In genomic region chrX:41116948-41117347, GRCh38 we compare ENCODE assay signal across 8 cellular contexts. TPM values are rescaled to one million over a fixed set of nuclear protein-coding genes. Genes with fewer than 3 reads are reported as not detected.
DNase-seq lines count a peak whose midpoint lies in the region; ATAC-seq, FAIRE-seq and TF ChIP-seq lines count a peak whose summit lies in the region.

No MANE protein-coding gene starts in this region.

- H3K4me1 ChIP-seq in KMS-11 (ENCODE audit: low read depth, poor library complexity, severe bottlenecking) (peaks cover 64% of the 10 kb centered on the region), keratinocyte (ENCODE audit: control insufficient read depth, extremely low read depth, insufficient read depth, low read length) (peaks cover 2% of the 10 kb centered on the region), kidney (ENCODE audit: control insufficient read depth in 1 of 2, insufficient read depth in 1 of 2, low read depth in 1 of 2, low read length in 2 of 2) (no peaks in the 10 kb centered on the region)

- H3K9ac ChIP-seq in KMS-11 = no peak overlapping the region
- no peak overlapping the region for H3K9ac ChIP-seq in keratinocyte (ENCODE audit: control insufficient read depth, extremely low read depth, insufficient read depth, low read length)
- no peak overlapping the region for H3K9ac ChIP-seq in kidney (ENCODE audit: low read length in 2 of 2)

- peak; percentile 79 for ATAC-seq in GM21619 (IDR thresholded peaks at IDR 0.05; ENCODE audit: unreplicated experiment)

- no peaks in the 10 kb centered on the region for H3K9me1 ChIP-seq in keratinocyte (ENCODE audit: control insufficient read depth, extremely low read depth, insufficient read depth, low read length)

- H3K4me2 ChIP-seq in KMS-11 (peak overlapping the region; percentile 71), keratinocyte (ENCODE audit: control insufficient read depth, extremely low read depth, insufficient read depth, low read depth, low read length) (peak overlapping the region; percentile 49)

- H3K4me3 ChIP-seq in KMS-11 (IDR thresholded peaks at IDR 0.05; ENCODE audit: insufficient read depth, low read depth, low read length) (no peak overlapping the region), keratinocyte (ENCODE audit: control insufficient read depth in 2 of 3, extremely low read depth in 1 of 3, insufficient read depth in 2 of 3, low read depth in 1 of 3, low read length in 3 of 3) (peak overlapping the region in 2 of 3 experiments; percentile 42 to 48), kidney (ENCODE audit: low read length in 2 of 2) (peak overlapping the region in 1 of 2 donors; percentile 32)

- H4K20me1 ChIP-seq in KMS-11 (ENCODE audit: insufficient read depth) (peaks cover 37% of the 10 kb centered on the region), keratinocyte (ENCODE audit: control insufficient read depth, extremely low read depth, insufficient read depth, low read length) (peaks cover 20% of the 10 kb centered on the region)

- H3K36me3 ChIP-seq in KMS-11 (ENCODE audit: insufficient read depth) (no peaks in the 10 kb centered on the region), keratinocyte (ENCODE audit: control insufficient read depth in 2 of 2, extremely low read depth in 1 of 2, insufficient read depth in 2 of 2, low read length in 2 of 2) (no peaks in the 10 kb centered on the region), kidney (ENCODE audit: control insufficient read depth in 1 of 2, insufficient read depth in 2 of 2, low read length in 2 of 2) (no peaks in the 10 kb centered on the region)

- H3K79me2 ChIP-seq in KMS-11 (ENCODE audit: insufficient read depth, low read depth) (peaks cover 77% of the 10 kb centered on the region), keratinocyte (ENCODE audit: control insufficient read depth, insufficient read depth, low read length) (peaks cover 89% of the 10 kb centered on the region)

- H2AFZ ChIP-seq in KMS-11 (ENCODE audit: low read depth) (no peak overlapping the region), keratinocyte (ENCODE audit: control insufficient read depth, low read length) (no peak overlapping the region)

- H3K27me3 ChIP-seq in KMS-11 (ENCODE audit: insufficient read depth, low read depth) (no peaks in the 10 kb centered on the region), keratinocyte (ENCODE audit: control insufficient read depth, extremely low read depth, insufficient read depth, low read length) (no peaks in the 10 kb centered on the region)

- dilution Hi-C loops in keratinocyte (cut with MboI; ENCODE audit: extremely low pct_ligation_motif_present, low sequenced_read_pairs) = no loop called here

- intact Hi-C loops in kidney (cut with DNase I) = no loop called here

- peak overlapping the region; percentile 27; the same call in 1 of the 2 replicates for H3K27ac ChIP-seq in KMS-11
- peak overlapping the region; percentile 20 for H3K27ac ChIP-seq in keratinocyte (ENCODE audit: control insufficient read depth, insufficient read depth, low read length)
- no peak overlapping the region for H3K27ac ChIP-seq in kidney (ENCODE audit: low read depth in 2 of 2, low read length in 2 of 2)

- DNase-seq in GM18507 (ENCODE audit: extremely low spot score, insufficient read length, low read depth) = no peak
- DNase-seq in keratinocyte (ENCODE audit: low read depth, low spot score) = no peak
- no peak for DNase-seq in stimulated activated CD4-positive, alpha-beta T cell treated with anti-CD3 and anti-CD28 coated beads, Interleukin-12 subunit alpha, Interleukin-12 subunit beta, amount 100 ng/mL, for 4 hours
- DNase-seq in kidney = no peak
- DNase-seq in NK-92 treated with Interleukin-12 subunit alpha and Interleukin-12 subunit beta, amount 100 ng/mL, for 24 hours (lab: John Stamatoyannopoulos, UW) = no peak
- DNase-seq in NCI-H446 (lab: John Stamatoyannopoulos, UW) = no peak

- no peak for TF ChIP-seq CTCF in KMS-11 (conservative IDR thresholded peaks at IDR 0.05; ENCODE audit: low read depth, low read length)
- no peak for TF ChIP-seq CTCF in keratinocyte (optimal IDR thresholded peaks at IDR 0.05 in 1 of 3, IDR thresholded peaks at IDR 0.05 in 1 of 3, conservative IDR thresholded peaks at IDR 0.05 in 1 of 3; ENCODE audit: extremely low read depth in 1 of 3, insufficient read depth in 2 of 3, low read length in 3 of 3)
- no peak for TF ChIP-seq CTCF in kidney (IDR thresholded peaks at IDR 0.05; ENCODE audit: borderline replicate concordance, extremely low read depth, insufficient read depth)

- FAIRE-seq in GM18507 (lab: Jason Lieb, UNC) (peak; percentile 98), keratinocyte (lab: Jason Lieb, UNC) (peak; percentile 23), kidney (lab: Jason Lieb, UNC) (no peak)

- H3K9me3 ChIP-seq in keratinocyte (ENCODE audit: control insufficient read depth, low read depth, low read length) (no peaks in the 10 kb centered on the region), kidney (ENCODE audit: control insufficient read depth in 1 of 2, low read length in 2 of 2) (no peaks in the 10 kb centered on the region)

RNA-seq across cellular contexts. Expression of gene USP9X, which starts 31.7 kb away (rescaled TPM):
- 30.0 to 44.8 TPM (median 42.3 TPM) in 3 replicates for polyA plus RNA-seq in keratinocyte
- polyA plus RNA-seq in keratinocyte (2011; ENCODE audit: low read depth) = 59.7 TPM
- polyA plus RNA-seq in keratinocyte (2011; cell fraction: cytosol; rRNA removed) = 21.3 and 40.9 TPM in 2 replicates
- polyA plus RNA-seq in keratinocyte (2011; cell fraction: nucleus; rRNA removed) = 67.1 and 73.7 TPM in 2 replicates
- polyA plus RNA-seq in keratinocyte (2012; ENCODE audit: low replicate concordance) = 32.6 and 44.1 TPM in 2 replicates
- polyA minus RNA-seq in keratinocyte = 198 to 330 TPM (median 260 TPM) in 3 replicates
- polyA minus RNA-seq in keratinocyte (2011; cell fraction: cytosol; rRNA and poly(A)+ RNA removed) = 70.8 TPM
- 287 and 513 TPM in 2 replicates for polyA minus RNA-seq in keratinocyte (2011; cell fraction: nucleus; rRNA and poly(A)+ RNA removed)
- 86.8 TPM for total RNA-seq in kidney
- polyA plus RNA-seq in kidney (ENCODE audit: insufficient read depth, low read depth, low replicate concordance) = 12.0 TPM

Comparison
In these comparisons a context has a peak if more than half of its experiments do, and no peak if none do; other contexts are left out.
1. H3K27ac ChIP-seq: peak in KMS-11 (single experiment) and keratinocyte (single experiment); none in kidney (0 of 2).